Comparison of ENCODE assay signal across 1 cellular context in the genomic region with DNA sequence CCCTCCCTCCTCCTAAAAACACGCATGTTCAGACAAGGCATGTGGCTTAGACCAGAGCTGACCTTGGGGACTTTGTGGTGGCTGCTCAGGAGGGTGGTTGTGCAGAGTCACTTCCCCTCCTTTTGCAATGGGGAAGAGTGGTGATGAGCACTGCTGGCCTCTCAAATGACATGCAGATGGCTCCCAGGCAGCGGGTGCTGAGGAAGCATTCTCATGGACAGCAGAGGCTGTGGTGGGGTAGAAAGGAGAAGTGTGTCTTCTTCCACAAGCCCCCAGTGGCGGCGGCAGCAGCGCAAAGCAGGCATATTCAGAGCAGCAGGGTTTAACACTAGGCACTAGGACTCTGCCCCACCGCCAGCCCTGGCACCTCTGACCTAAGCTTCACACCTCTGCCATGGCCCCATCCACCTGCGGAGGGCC.
TF ChIP-seq lines count a peak whose summit lies in the region.

No MANE protein-coding gene starts in this region.

TF ChIP-seq in K562, 482 proteins besides CTCF, POLR2A, EP300 and RAD21 (continued from another document and continues in another):
- TF ChIP-seq ZBTB17 (CRISPR knock-in tag; IDR thresholded peaks at IDR 0.05), result 0 out of 2 replicates have a peak, but pooled peaks have one; percentile 25
- no peak for TF ChIP-seq HNRNPH1 (optimal IDR thresholded peaks at IDR 0.05; ENCODE audit: low read depth, low read length)
- no peak for TF ChIP-seq BCOR (IDR thresholded peaks at IDR 0.05)
- no peak for TF ChIP-seq FOXJ3 (CRISPR knock-in tag; IDR thresholded peaks at IDR 0.05)
- TF ChIP-seq, protein P1, sequence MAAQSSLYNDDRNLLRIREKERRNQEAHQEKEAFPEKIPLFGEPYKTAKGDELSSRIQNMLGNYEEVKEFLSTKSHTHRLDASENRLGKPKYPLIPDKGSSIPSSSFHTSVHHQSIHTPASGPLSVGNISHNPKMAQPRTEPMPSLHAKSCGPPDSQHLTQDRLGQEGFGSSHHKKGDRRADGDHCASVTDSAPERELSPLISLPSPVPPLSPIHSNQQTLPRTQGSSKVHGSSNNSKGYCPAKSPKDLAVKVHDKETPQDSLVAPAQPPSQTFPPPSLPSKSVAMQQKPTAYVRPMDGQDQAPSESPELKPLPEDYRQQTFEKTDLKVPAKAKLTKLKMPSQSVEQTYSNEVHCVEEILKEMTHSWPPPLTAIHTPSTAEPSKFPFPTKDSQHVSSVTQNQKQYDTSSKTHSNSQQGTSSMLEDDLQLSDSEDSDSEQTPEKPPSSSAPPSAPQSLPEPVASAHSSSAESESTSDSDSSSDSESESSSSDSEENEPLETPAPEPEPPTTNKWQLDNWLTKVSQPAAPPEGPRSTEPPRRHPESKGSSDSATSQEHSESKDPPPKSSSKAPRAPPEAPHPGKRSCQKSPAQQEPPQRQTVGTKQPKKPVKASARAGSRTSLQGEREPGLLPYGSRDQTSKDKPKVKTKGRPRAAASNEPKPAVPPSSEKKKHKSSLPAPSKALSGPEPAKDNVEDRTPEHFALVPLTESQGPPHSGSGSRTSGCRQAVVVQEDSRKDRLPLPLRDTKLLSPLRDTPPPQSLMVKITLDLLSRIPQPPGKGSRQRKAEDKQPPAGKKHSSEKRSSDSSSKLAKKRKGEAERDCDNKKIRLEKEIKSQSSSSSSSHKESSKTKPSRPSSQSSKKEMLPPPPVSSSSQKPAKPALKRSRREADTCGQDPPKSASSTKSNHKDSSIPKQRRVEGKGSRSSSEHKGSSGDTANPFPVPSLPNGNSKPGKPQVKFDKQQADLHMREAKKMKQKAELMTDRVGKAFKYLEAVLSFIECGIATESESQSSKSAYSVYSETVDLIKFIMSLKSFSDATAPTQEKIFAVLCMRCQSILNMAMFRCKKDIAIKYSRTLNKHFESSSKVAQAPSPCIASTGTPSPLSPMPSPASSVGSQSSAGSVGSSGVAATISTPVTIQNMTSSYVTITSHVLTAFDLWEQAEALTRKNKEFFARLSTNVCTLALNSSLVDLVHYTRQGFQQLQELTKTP (IDR thresholded peaks at IDR 0.05; ENCODE audit: low read depth in 1 of 2, partially characterized antibody in 2 of 2), result no peak
- TF ChIP-seq ZNF316 (IDR thresholded peaks at IDR 0.05), result peak; percentile 29; the same call in 1 of the 2 replicates
- TF ChIP-seq NRF1 (conservative IDR thresholded peaks at IDR 0.05 in 1 of 2, IDR thresholded peaks at IDR 0.05 in 1 of 2), result 0 out of 4 replicates have a peak, but pooled peaks have one; percentile 16 to 27
- TF ChIP-seq ZBTB9 (CRISPR knock-in tag; IDR thresholded peaks at IDR 0.05), result 0 out of 2 replicates have a peak, but pooled peaks have one; percentile 11
- no peak for TF ChIP-seq HDGF (IDR thresholded peaks at IDR 0.05)
- TF ChIP-seq ZNF124 (CRISPR knock-in tag; IDR thresholded peaks at IDR 0.05), result no peak
- TF ChIP-seq STAT5B (CRISPR knock-in tag; IDR thresholded peaks at IDR 0.05), result no peak
- TF ChIP-seq, protein P2, sequence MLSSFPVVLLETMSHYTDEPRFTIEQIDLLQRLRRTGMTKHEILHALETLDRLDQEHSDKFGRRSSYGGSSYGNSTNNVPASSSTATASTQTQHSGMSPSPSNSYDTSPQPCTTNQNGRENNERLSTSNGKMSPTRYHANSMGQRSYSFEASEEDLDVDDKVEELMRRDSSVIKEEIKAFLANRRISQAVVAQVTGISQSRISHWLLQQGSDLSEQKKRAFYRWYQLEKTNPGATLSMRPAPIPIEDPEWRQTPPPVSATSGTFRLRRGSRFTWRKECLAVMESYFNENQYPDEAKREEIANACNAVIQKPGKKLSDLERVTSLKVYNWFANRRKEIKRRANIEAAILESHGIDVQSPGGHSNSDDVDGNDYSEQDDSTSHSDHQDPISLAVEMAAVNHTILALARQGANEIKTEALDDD (IDR thresholded peaks at IDR 0.05), result no peak
- TF ChIP-seq CC2D1A (IDR thresholded peaks at IDR 0.05), result no peak
- no peak for TF ChIP-seq HOXB6 (CRISPR knock-in tag; IDR thresholded peaks at IDR 0.05; ENCODE audit: borderline replicate concordance)
- TF ChIP-seq ZKSCAN1 (IDR thresholded peaks at IDR 0.05; ENCODE audit: low read depth, low read length), result no peak
- no peak for TF ChIP-seq NR1H2 (CRISPR knock-in tag; IDR thresholded peaks at IDR 0.05)
- no peak for TF ChIP-seq TEAD4 (IDR thresholded peaks at IDR 0.05; ENCODE audit: low read length)
- TF ChIP-seq TEAD4 (CRISPR knock-in tag; IDR thresholded peaks at IDR 0.05; ENCODE audit: borderline replicate concordance), result 0 out of 2 replicates have a peak, but pooled peaks have one; percentile 11
- TF ChIP-seq PHF8 (IDR thresholded peaks at IDR 0.05; ENCODE audit: borderline replicate concordance, low read length), result no peak
- peak; percentile 29; the same call in 1 of the 2 replicates for TF ChIP-seq C11orf30 (IDR thresholded peaks at IDR 0.05; ENCODE audit: low read depth)
- TF ChIP-seq SPI1 (IDR thresholded peaks at IDR 0.05; ENCODE audit: borderline replicate concordance, low read depth, low read length), result peak; percentile 72
- no peak for TF ChIP-seq SAFB (IDR thresholded peaks at IDR 0.05; ENCODE audit: borderline replicate concordance, low read depth, low read length)
- TF ChIP-seq ZKSCAN8 (CRISPR knock-in tag; IDR thresholded peaks at IDR 0.05), result no peak
- TF ChIP-seq NBN (IDR thresholded peaks at IDR 0.05; ENCODE audit: low read depth), result no peak
- TF ChIP-seq MAFG (tag; conservative IDR thresholded peaks at IDR 0.05), result peak; percentile 53; the same call in 1 of the 2 replicates
- no peak for TF ChIP-seq SMAD1 (IDR thresholded peaks at IDR 0.05; ENCODE audit: low read depth, low read length, partially characterized antibody)
- no peak for TF ChIP-seq ZNF79 (CRISPR knock-in tag; IDR thresholded peaks at IDR 0.05; ENCODE audit: low read depth)
- TF ChIP-seq, protein P3, sequence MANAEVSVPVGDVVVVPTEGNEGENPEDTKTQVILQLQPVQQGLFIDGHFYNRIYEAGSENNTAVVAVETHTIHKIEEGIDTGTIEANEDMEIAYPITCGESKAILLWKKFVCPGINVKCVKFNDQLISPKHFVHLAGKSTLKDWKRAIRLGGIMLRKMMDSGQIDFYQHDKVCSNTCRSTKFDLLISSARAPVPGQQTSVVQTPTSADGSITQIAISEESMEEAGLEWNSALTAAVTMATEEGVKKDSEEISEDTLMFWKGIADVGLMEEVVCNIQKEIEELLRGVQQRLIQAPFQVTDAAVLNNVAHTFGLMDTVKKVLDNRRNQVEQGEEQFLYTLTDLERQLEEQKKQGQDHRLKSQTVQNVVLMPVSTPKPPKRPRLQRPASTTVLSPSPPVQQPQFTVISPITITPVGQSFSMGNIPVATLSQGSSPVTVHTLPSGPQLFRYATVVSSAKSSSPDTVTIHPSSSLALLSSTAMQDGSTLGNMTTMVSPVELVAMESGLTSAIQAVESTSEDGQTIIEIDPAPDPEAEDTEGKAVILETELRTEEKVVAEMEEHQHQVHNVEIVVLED (CRISPR knock-in tag; IDR thresholded peaks at IDR 0.05), result no peak
- peak; percentile 88 for TF ChIP-seq ZBTB33 (CRISPR knock-in tag; IDR thresholded peaks at IDR 0.05)
- peak; percentile 32; the same call in 1 of the 2 replicates for TF ChIP-seq MAFK (IDR thresholded peaks at IDR 0.05; ENCODE audit: low read length)
- no peak for TF ChIP-seq ZNF764 (CRISPR knock-in tag; IDR thresholded peaks at IDR 0.05; ENCODE audit: low read depth)
- TF ChIP-seq ETV1 (tag; conservative IDR thresholded peaks at IDR 0.05; ENCODE audit: low read depth), result 0 out of 2 replicates have a peak, but pooled peaks have one; percentile 27
- no peak for TF ChIP-seq CAMTA2 (CRISPR knock-in tag; conservative IDR thresholded peaks at IDR 0.05)
- no peak for TF ChIP-seq KHSRP (IDR thresholded peaks at IDR 0.05)
- no peak for TF ChIP-seq FOXA3 (CRISPR knock-in tag; conservative IDR thresholded peaks at IDR 0.05 in 1 of 2, IDR thresholded peaks at IDR 0.05 in 1 of 2)
- TF ChIP-seq CEBPB (tag; IDR thresholded peaks at IDR 0.05), result 0 out of 2 replicates have a peak, but pooled peaks have one; percentile 42
- no peak for TF ChIP-seq KLF1 (tag; IDR thresholded peaks at IDR 0.05)
- peak; percentile 66 for TF ChIP-seq NFE2 (IDR thresholded peaks at IDR 0.05; ENCODE audit: low read depth)
- TF ChIP-seq, protein P4, sequence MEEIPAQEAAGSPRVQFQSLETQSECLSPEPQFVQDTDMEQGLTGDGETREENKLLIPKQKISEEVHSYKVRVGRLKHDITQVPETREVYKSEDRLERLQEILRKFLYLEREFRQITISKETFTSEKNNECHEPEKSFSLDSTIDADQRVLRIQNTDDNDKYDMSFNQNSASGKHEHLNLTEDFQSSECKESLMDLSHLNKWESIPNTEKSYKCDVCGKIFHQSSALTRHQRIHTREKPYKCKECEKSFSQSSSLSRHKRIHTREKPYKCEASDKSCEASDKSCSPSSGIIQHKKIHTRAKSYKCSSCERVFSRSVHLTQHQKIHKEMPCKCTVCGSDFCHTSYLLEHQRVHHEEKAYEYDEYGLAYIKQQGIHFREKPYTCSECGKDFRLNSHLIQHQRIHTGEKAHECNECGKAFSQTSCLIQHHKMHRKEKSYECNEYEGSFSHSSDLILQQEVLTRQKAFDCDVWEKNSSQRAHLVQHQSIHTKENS (CRISPR knock-in tag; IDR thresholded peaks at IDR 0.05), result no peak
- TF ChIP-seq ZBTB11 (CRISPR knock-in tag; IDR thresholded peaks at IDR 0.05), result peak in 1 of 3 experiments; percentile 67; a peak in 1 of 6 replicates
- TF ChIP-seq GABPB1 (CRISPR knock-in tag; IDR thresholded peaks at IDR 0.05), result 0 out of 2 replicates have a peak, but pooled peaks have one; percentile 35
- no peak for TF ChIP-seq HSF4 (CRISPR knock-in tag; IDR thresholded peaks at IDR 0.05; ENCODE audit: borderline replicate concordance)
- TF ChIP-seq MYNN (IDR thresholded peaks at IDR 0.05), result no peak
- no peak for TF ChIP-seq MYNN (CRISPR knock-in tag; IDR thresholded peaks at IDR 0.05)
- TF ChIP-seq NR2C2 (CRISPR knock-in tag; IDR thresholded peaks at IDR 0.05), result no peak
- TF ChIP-seq NR2C2 (tag; IDR thresholded peaks at IDR 0.05), result peak; percentile 9; the same call in 1 of the 2 replicates
- TF ChIP-seq WHSC1 (IDR thresholded peaks at IDR 0.05; ENCODE audit: low read length), result no peak
- TF ChIP-seq MAX (CRISPR knock-in tag; IDR thresholded peaks at IDR 0.05), result peak; percentile 87
- no peak for TF ChIP-seq ZNF444 (CRISPR knock-in tag; IDR thresholded peaks at IDR 0.05)
- no peak for TF ChIP-seq ZNF23 (CRISPR knock-in tag; IDR thresholded peaks at IDR 0.05)
- no peak for TF ChIP-seq PPARD (CRISPR knock-in tag; IDR thresholded peaks at IDR 0.05)
- no peak for TF ChIP-seq HNRNPL (IDR thresholded peaks at IDR 0.05; ENCODE audit: low read depth, low read length)
- no peak for TF ChIP-seq SMARCC2 (IDR thresholded peaks at IDR 0.05; ENCODE audit: low read depth)
- no peak for TF ChIP-seq HMG20A (CRISPR knock-in tag; conservative IDR thresholded peaks at IDR 0.05)
- 0 out of 4 replicates have a peak, but pooled peaks of 1 of the 2 experiments have one; percentile 41 for TF ChIP-seq MAZ (CRISPR knock-in tag; conservative IDR thresholded peaks at IDR 0.05 in 1 of 2, IDR thresholded peaks at IDR 0.05 in 1 of 2)
